In genomic region chr10:120514035-120514620, GRCh38 we compare ENCODE assay signal across 8 cellular contexts. TPM values are rescaled to one million over a fixed set of nuclear protein-coding genes. Genes with fewer than 3 reads are reported as not detected.
DNase-seq lines count a peak whose midpoint lies in the region; ATAC-seq and TF ChIP-seq lines count a peak whose summit lies in the region.

No MANE protein-coding gene starts in this region.

- H3K9ac ChIP-seq in DND-41 (ENCODE audit: low read depth, low read length) = no peak overlapping the region

- H3K4me1 ChIP-seq in DND-41 (ENCODE audit: insufficient read depth, low read length) = no peaks in the 10 kb centered on the region

- CTCF ChIA-PET in activated CD4-positive, alpha-beta memory T cell treated with anti-CD3 and anti-CD28 coated beads for 36 hours (lab: Charles Lee) = no interaction called here

- H4K20me1 ChIP-seq in DND-41 (ENCODE audit: insufficient read depth, low read length) = no peaks in the 10 kb centered on the region

- H3K36me3 ChIP-seq in DND-41 (ENCODE audit: insufficient read depth, low read length) = no peaks in the 10 kb centered on the region

- no peak overlapping the region for H3K4me3 Mint-ChIP-seq in activated CD4-positive, alpha-beta memory T cell treated with anti-CD3 and anti-CD28 coated beads for 36 hours
- no peak overlapping the region for H3K4me3 Mint-ChIP-seq in CD14-positive monocyte

- H3K9me3 ChIP-seq in DND-41 (ENCODE audit: insufficient read depth, low read length, severe bottlenecking) = no peaks in the 10 kb centered on the region

- no peaks in the 10 kb centered on the region for H3K4me1 Mint-ChIP-seq in activated CD4-positive, alpha-beta memory T cell treated with anti-CD3 and anti-CD28 coated beads for 36 hours (ENCODE audit: low read depth)
- no peaks in the 10 kb centered on the region for H3K4me1 Mint-ChIP-seq in CD14-positive monocyte

- intact Hi-C loops in activated CD4-positive, alpha-beta memory T cell treated with anti-CD3 and anti-CD28 coated beads for 36 hours (cut with micrococcal nuclease) = no loop called here
- intact Hi-C loops in CD14-positive monocyte (cut with micrococcal nuclease) = no loop called here

- no peaks in the 10 kb centered on the region for H3K27me3 ChIP-seq in DND-41 (ENCODE audit: insufficient read depth, low read length, poor library complexity)

- H3K27ac ChIP-seq in DND-41 (ENCODE audit: low read length) = no peak overlapping the region

- no peak for TF ChIP-seq CTCF in DND-41 (IDR thresholded peaks at IDR 0.05; ENCODE audit: borderline replicate concordance, extremely low read depth, low read length, poor library complexity, severe bottlenecking)
- no peak for TF ChIP-seq CTCF in CD14-positive monocyte (IDR thresholded peaks at IDR 0.05)

- no peak overlapping the region for H3K4me2 ChIP-seq in DND-41 (ENCODE audit: insufficient read depth, low read length)

- no peaks in the 10 kb centered on the region for H3K79me2 ChIP-seq in DND-41 (ENCODE audit: insufficient read depth, low read length)

- no peak overlapping the region for H2AFZ ChIP-seq in DND-41 (ENCODE audit: low read depth, low read length)

- H3K36me3 Mint-ChIP-seq in activated CD4-positive, alpha-beta memory T cell treated with anti-CD3 and anti-CD28 coated beads for 36 hours = no peaks in the 10 kb centered on the region
- H3K36me3 Mint-ChIP-seq in CD14-positive monocyte = no peaks in the 10 kb centered on the region

- POLR2A ChIA-PET in activated CD4-positive, alpha-beta memory T cell treated with anti-CD3 and anti-CD28 coated beads for 36 hours (lab: Charles Lee) = no interaction called here

- H3K4me3 ChIP-seq in DND-41 (ENCODE audit: low read depth in 1 of 2, low read length in 2 of 2) = no peak overlapping the region

- in situ Hi-C loops in KBM-7 (cut with MboI; ENCODE audit: low pct_unique_long_range_greater_than_20kb, low sequenced_read_pairs) (no loop called here), G401 (cut with HindIII; ENCODE audit: low sequenced_read_pairs) (no loop called here)

- no peaks in the 10 kb centered on the region for H3K9me3 Mint-ChIP-seq in activated CD4-positive, alpha-beta memory T cell treated with anti-CD3 and anti-CD28 coated beads for 36 hours
- H3K9me3 Mint-ChIP-seq in CD14-positive monocyte = peaks cover 0 to 3% (median 0%) of the 10 kb centered on the region in 7 donors

- H3K27ac Mint-ChIP-seq in activated CD4-positive, alpha-beta memory T cell treated with anti-CD3 and anti-CD28 coated beads for 36 hours = no peak overlapping the region
- no peak overlapping the region for H3K27ac Mint-ChIP-seq in CD14-positive monocyte

- ATAC-seq in DND-41 (ENCODE audit: insufficient read depth, low read depth) (peak; percentile 91), GM18868 (IDR thresholded peaks at IDR 0.05; ENCODE audit: unreplicated experiment) (no peak)

- DNase-seq in DND-41 (peak; percentile 76), KBM-7 (peak; percentile 32), left kidney (ENCODE audit: low read depth, low spot score) (peak; percentile 93), G401 (ENCODE audit: low spot score) (no peak), CD14-positive monocyte (ENCODE audit: low spot score) (no peak), NCI-H1436 treated with DMSO at 0.1 percent for 48 hours (lab: John Stamatoyannopoulos, UW) (no peak)
- DNase-seq in activated CD4-positive, alpha-beta memory T cell treated with anti-CD3 and anti-CD28 coated beads for 36 hours = peak; percentile 23

- H3K27me3 Mint-ChIP-seq in activated CD4-positive, alpha-beta memory T cell treated with anti-CD3 and anti-CD28 coated beads for 36 hours = no peaks in the 10 kb centered on the region
- H3K27me3 Mint-ChIP-seq in CD14-positive monocyte (ENCODE audit: low read depth in 3 of 3) = peaks cover 0 to 5% (median 0%) of the 10 kb centered on the region in 3 donors

RNA-seq across cellular contexts. Expression of gene PLPP4, which starts 57.1 kb away (rescaled TPM):
- total RNA-seq in activated CD4-positive, alpha-beta memory T cell treated with anti-CD3 and anti-CD28 coated beads for 36 hours = not detected
- not detected in 2 replicates for total RNA-seq in G401 (2014; rRNA removed; shearing (Covaris generic))
- not detected for polyA plus RNA-seq in CD14-positive monocyte

Comparison
In these comparisons a context has a peak if more than half of its experiments do, and no peak if none do; other contexts are left out.
1. DNase-seq: peak in DND-41 (single experiment), KBM-7 (single experiment), activated CD4-positive, alpha-beta memory T cell treated with anti-CD3 and anti-CD28 coated beads for 36 hours (single experiment) and left kidney (single experiment); none in G401 (single experiment), CD14-positive monocyte (single experiment) and NCI-H1436 treated with DMSO at 0.1 percent for 48 hours (single experiment).